In the genomic region with DNA sequence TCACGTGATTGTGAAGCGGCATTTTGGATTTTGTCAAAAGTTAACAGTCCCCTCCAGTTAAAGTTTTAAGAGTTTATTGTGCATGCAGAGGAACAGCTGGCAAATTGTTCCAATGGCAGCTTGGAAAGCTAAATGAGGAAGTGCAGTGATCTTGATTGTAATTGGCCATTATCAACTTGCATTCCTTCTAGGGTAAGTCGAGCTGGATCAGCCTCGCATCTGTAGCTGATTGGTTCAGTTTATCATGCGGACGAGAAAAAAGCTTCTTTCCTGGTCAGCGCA, we compare ENCODE assay signal across 8 cellular contexts. TPM values are rescaled to one million over a fixed set of nuclear protein-coding genes. Genes with fewer than 3 reads are reported as not detected.
A peak's percentile ranks its signal among the peaks of the same experiment; 100 is the strongest.
DNase-seq lines count a peak whose midpoint lies in the region; ATAC-seq and TF ChIP-seq lines count a peak whose summit lies in the region.

No MANE protein-coding gene starts in this region.

- intact Hi-C loops in MCF 10A (cut with micrococcal nuclease): loop anchor here (10.0 kb wide), 1 partner anchor 142 kb away; a partner anchor contains a TSS

- no peak for TF ChIP-seq CTCF in MCF 10A (IDR thresholded peaks at IDR 0.05; ENCODE audit: unreplicated experiment)

- H3K9me3 Mint-ChIP-seq in MCF 10A (ENCODE audit: unreplicated experiment): no peaks in the 10 kb centered on the region

- H3K36me3 Mint-ChIP-seq in MCF 10A (ENCODE audit: insufficient read depth, unreplicated experiment): peaks cover 20% of the 10 kb centered on the region

- no peaks in the 10 kb centered on the region for H3K4me1 Mint-ChIP-seq in MCF 10A (ENCODE audit: insufficient read depth, unreplicated experiment)

- ATAC-seq in GM21723 (IDR thresholded peaks at IDR 0.05; ENCODE audit: unreplicated experiment): peak; percentile 18
- no peak for ATAC-seq in GM18858 (IDR thresholded peaks at IDR 0.05; ENCODE audit: unreplicated experiment)

- POLR2A ChIA-PET in MCF 10A (lab: Yijun Ruan, JAX): interaction anchor here (0.6 to 2.7 kb wide), 19 partner anchors 8 to 545 kb away, joined by 3 to 22 read pairs (median 3); a partner anchor contains a TSS

- peak overlapping the region; percentile 92 for H3K27ac Mint-ChIP-seq in MCF 10A (ENCODE audit: low read depth, unreplicated experiment)

- DNase-seq in DMS114 treated with DMSO at 0.1 percent for 48 hours (lab: John Stamatoyannopoulos, UW; ENCODE audit: unreplicated experiment) (peak; percentile 45), NOMO-1 treated with DMSO at 0.1 percent for 48 hours (lab: John Stamatoyannopoulos, UW; ENCODE audit: unreplicated experiment) (peak; percentile 95), MCF 10A (ENCODE audit: unreplicated experiment) (peak; percentile 60), kidney tubule cell (ENCODE audit: low spot score) (peak; percentile 76), stromal cell of bone marrow (ENCODE audit: low read depth) (peak; percentile 41), NCI-H2107 treated with DMSO at 0.1 percent for 48 hours (lab: John Stamatoyannopoulos, UW; ENCODE audit: unreplicated experiment) (no peak)

- CTCF ChIA-PET in MCF 10A (lab: Yijun Ruan, JAX): interaction anchor here (2.2 kb wide), 1 partner anchor 25 kb away, joined by 5 read pairs; no protein-coding TSS in a partner anchor

- H3K27me3 Mint-ChIP-seq in MCF 10A (ENCODE audit: insufficient read depth, unreplicated experiment): no peaks in the 10 kb centered on the region

- H3K4me3 Mint-ChIP-seq in MCF 10A (ENCODE audit: unreplicated experiment): peak overlapping the region; percentile 91

- BruUV-seq in MCF 10A (replicated peaks; lab: Mats Ljungman, UMichigan): no TSS peak

RNA-seq across cellular contexts. Expression of a gene that starts 0.6 kb away (rescaled TPM):
- total RNA-seq in MCF 10A (2022): 15.0 and 19.9 TPM in 2 replicates

RNA-seq across cellular contexts. Expression of a gene that starts 7.3 kb away (rescaled TPM):
- total RNA-seq in MCF 10A (2022): 417 and 442 TPM in 2 replicates

RNA-seq across cellular contexts. Expression of a gene that starts 26.8 kb away (rescaled TPM):
- total RNA-seq in MCF 10A (2022): 17.4 and 20.6 TPM in 2 replicates

RNA-seq across cellular contexts. Expression of a gene that starts 31.2 kb away (rescaled TPM):
- total RNA-seq in MCF 10A (2022): 13.6 and 16.2 TPM in 2 replicates

RNA-seq across cellular contexts. Expression of a gene that starts 34.5 kb away (rescaled TPM):
- total RNA-seq in MCF 10A (2022): 49.5 and 62.6 TPM in 2 replicates
